In the genomic region with DNA sequence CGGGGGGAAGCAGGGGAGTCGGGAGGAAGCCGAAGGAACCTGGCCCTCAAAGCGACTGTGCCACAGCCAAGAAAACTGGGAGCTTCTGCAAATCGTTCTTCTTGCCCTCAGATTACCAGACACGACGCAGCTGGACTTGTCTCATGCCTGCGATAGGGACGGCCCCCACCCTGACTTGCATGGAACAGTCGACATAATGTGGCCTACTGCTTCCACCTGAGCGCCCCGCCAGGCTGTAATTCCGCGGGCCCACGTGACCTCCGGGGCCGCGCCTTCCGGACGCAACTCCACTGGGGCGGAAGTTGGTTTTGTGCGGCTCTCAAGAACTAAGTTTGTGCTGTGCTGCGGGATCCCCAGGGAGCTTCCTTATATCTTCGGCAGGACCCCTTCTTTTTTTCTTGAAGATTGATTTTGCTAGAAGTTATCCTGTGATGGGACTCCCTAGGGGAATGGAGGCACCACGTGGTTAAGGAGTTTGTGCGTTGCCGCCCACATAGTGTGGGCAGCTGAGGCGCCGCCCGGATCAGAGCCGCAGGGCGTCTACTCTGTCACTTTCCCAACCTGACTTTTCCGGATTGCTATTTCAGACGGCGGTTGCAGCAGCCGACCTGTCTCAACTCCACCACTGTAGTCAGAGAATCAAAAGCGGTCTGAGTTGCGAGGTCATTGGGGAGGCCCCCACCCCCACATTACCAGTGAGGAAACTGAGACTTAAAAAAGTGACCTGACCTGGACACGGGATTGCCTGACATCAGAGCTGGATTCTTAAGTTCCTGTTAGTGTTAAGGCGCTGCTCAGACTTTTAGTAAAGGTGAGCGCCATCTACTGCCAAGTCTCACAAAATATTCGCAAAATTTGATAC, we compare ENCODE assay signal across 8 cellular contexts.
A peak's percentile ranks its signal among the peaks of the same experiment; 100 is the strongest.
DNase-seq lines count a peak whose midpoint lies in the region; ATAC-seq lines count a peak whose summit lies in the region.

No MANE protein-coding gene starts in this region.

- ATAC-seq in GM19025 (IDR thresholded peaks at IDR 0.05; ENCODE audit: low read depth, unreplicated experiment) (peak; percentile 67), HG03354 (IDR thresholded peaks at IDR 0.05; ENCODE audit: poor library complexity, severe bottlenecking, unreplicated experiment) (peak; percentile 73)
- ATAC-seq in activated CD4-positive, CD25-positive, alpha-beta regulatory T cell treated with anti-CD3 and anti-CD28 coated beads, Interleukin-2, amount 50 U/mL, for 24 hours = peak; percentile 71 to 76

- peak; percentile 95 for DNase-seq in AG20443 (ENCODE audit: low spot score)
- peak; percentile 97 for DNase-seq in NCI-H345 treated with DMSO at 0.1 percent for 48 hours (lab: John Stamatoyannopoulos, UW; ENCODE audit: unreplicated experiment)
- DNase-seq in cerebellar cortex (ENCODE audit: low spot score) = peak; percentile 91
- peak; percentile 95 for DNase-seq in islet precursor cell
- DNase-seq in stimulated activated CD4-positive, alpha-beta T cell treated with anti-CD3 and anti-CD28 coated beads, Interleukin-12 subunit alpha, Interleukin-12 subunit beta, amount 100 ng/mL, for 48 hours (ENCODE audit: low read depth in 2 of 3, low spot score in 1 of 3) = peak; percentile 84 to 85 (median 85)

Comparison
In these comparisons a context has a peak if more than half of its experiments do, and no peak if none do; other contexts are left out.
1. Peak in every context shown above with its lines: DNase-seq and ATAC-seq.